In genomic region chr9:135901036-135901758, GRCh38 we compare ENCODE assay signal across 26 cellular contexts.
"Had no signal": no experiment of that assay in that cellular context is flagged by ENCODE, and none has a peak within 500 bp of the region (broad histone marks: within the 10 kb centered on the region; RNA-seq: fewer than 3 reads in every experiment).

No MANE protein-coding gene starts in this region.

- H3K27me3 Mint-ChIP-seq: activated B cell treated with CpG ODN at 0.5 μM for 24 hours; activated CD8-positive, alpha-beta T cell treated with anti-CD3 and anti-CD28 coated beads for 36 hours; activated naive CD8-positive, alpha-beta T cell treated with anti-CD3 and anti-CD28 coated beads for 36 hours; naive thymus-derived CD4-positive, alpha-beta T cell; stimulated activated memory B cell treated with anti-CD40 and anti-IgM and Interleukin-4, amounts not matched to agents 10 μg/mL and 1 μg/mL and 100 μg/mL, for 72 hours; stimulated activated naive CD8-positive, alpha-beta T cell treated with anti-CD3 and anti-CD28 coated beads, Interleukin-15, amount 100 ng/mL, for 72 hours had no signal

- DNase-seq: activated B cell treated with CpG ODN at 0.5 μM for 24 hours; activated CD4-positive, alpha-beta T cell treated with anti-CD3 and anti-CD28 coated beads, Interleukin-2, amount 50 U/mL, for 1 hour; activated CD8-positive, alpha-beta T cell treated with anti-CD3 and anti-CD28 coated beads for 36 hours; activated naive CD4-positive, alpha-beta T cell; activated naive CD8-positive, alpha-beta T cell treated with anti-CD3 and anti-CD28 coated beads for 36 hours; activated T-cell treated with anti-CD3 and anti-CD28 coated beads, Interleukin-2, amount 50 U/mL, for 48 hours; effector memory CD4-positive, alpha-beta T cell; erythroblast; heart left ventricle; hypothalamus; immature natural killer cell; kidney; left colon; midbrain; naive thymus-derived CD4-positive, alpha-beta T cell; small intestine; stimulated activated CD4-positive, alpha-beta T cell treated with anti-CD3 and anti-CD28 coated beads, Interleukin-4, amount 100 ng/mL, for 4 hours; stimulated activated CD8-positive, alpha-beta memory T cell treated with anti-CD3 and anti-CD28 coated beads, Interleukin-4, amount 100 ng/mL, for 48 hours; stimulated activated naive CD8-positive, alpha-beta T cell treated with anti-CD3 and anti-CD28 coated beads, Interleukin-15, amount 100 ng/mL, for 72 hours; substantia nigra; T-helper 2 cell had no signal

- H3K27ac ChIP-seq: ascending aorta, coronary artery, dorsolateral prefrontal cortex, heart left ventricle had no signal

- H3K27ac Mint-ChIP-seq: activated B cell treated with CpG ODN at 0.5 μM for 24 hours; activated CD8-positive, alpha-beta T cell treated with anti-CD3 and anti-CD28 coated beads for 36 hours; activated naive CD8-positive, alpha-beta T cell treated with anti-CD3 and anti-CD28 coated beads for 36 hours; immature natural killer cell; stimulated activated memory B cell treated with anti-CD40 and anti-IgM and Interleukin-4, amounts not matched to agents 10 μg/mL and 1 μg/mL and 100 μg/mL, for 72 hours had no signal

- H3K9me3 ChIP-seq: ascending aorta had no signal

- H3K9me3 Mint-ChIP-seq: immature natural killer cell had no signal

- H3K4me3 ChIP-seq: ascending aorta, coronary artery, dorsolateral prefrontal cortex, heart left ventricle had no signal

- H3K36me3 ChIP-seq: ascending aorta, heart left ventricle had no signal

- H3K4me3 Mint-ChIP-seq: activated B cell treated with CpG ODN at 0.5 μM for 24 hours; activated CD8-positive, alpha-beta T cell treated with anti-CD3 and anti-CD28 coated beads for 36 hours; activated naive CD8-positive, alpha-beta T cell treated with anti-CD3 and anti-CD28 coated beads for 36 hours; immature natural killer cell; stimulated activated memory B cell treated with anti-CD40 and anti-IgM and Interleukin-4, amounts not matched to agents 10 μg/mL and 1 μg/mL and 100 μg/mL, for 72 hours; stimulated activated naive CD8-positive, alpha-beta T cell treated with anti-CD3 and anti-CD28 coated beads, Interleukin-15, amount 100 ng/mL, for 72 hours had no signal

- H3K27me3 ChIP-seq: ascending aorta, dorsolateral prefrontal cortex, heart left ventricle had no signal

- ATAC-seq: activated CD8-positive, alpha-beta T cell treated with anti-CD3 and anti-CD28 coated beads for 36 hours; heart left ventricle; left colon; naive thymus-derived CD4-positive, alpha-beta T cell; sciatic nerve; stimulated activated memory B cell treated with anti-CD40 and anti-IgM and Interleukin-4, amounts not matched to agents 10 μg/mL and 1 μg/mL and 100 μg/mL, for 72 hours; stimulated activated naive CD8-positive, alpha-beta T cell treated with anti-CD3 and anti-CD28 coated beads, Interleukin-15, amount 100 ng/mL, for 72 hours had no signal
